ENCODE assay signal across 13 cellular contexts in the genomic region with DNA sequence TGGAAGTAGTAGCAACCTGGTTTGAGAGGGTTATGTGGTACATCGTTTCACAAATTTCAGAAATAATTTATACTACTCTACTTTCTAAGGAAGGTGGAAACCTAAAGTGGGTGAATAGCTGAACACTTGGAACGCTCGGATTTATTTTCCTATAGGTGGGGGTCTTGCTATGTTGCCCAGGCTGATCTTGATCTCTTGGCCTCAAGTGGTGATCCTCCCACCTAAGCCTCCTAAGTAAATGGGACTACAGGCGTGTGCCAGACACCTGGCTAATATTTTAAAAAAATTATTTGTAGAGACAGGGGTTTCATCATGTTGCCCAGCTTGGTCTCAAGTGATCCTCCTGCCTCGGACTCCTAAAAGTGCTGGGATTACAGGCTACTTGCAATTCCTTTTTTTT. TPM values are rescaled to one million over a fixed set of nuclear protein-coding genes. Genes with fewer than 3 reads are reported as not detected.
A peak's percentile ranks its signal among the peaks of the same experiment; 100 is the strongest.
DNase-seq lines count a peak whose midpoint lies in the region; ATAC-seq and TF ChIP-seq lines count a peak whose summit lies in the region.
"Had no signal": no experiment of that assay in that cellular context is flagged by ENCODE, and none has a peak within 500 bp of the region (broad histone marks: within the 10 kb centered on the region; RNA-seq: fewer than 3 reads in every experiment).

No MANE protein-coding gene starts in this region.

- H4K20me1 ChIP-seq in SK-N-SH (ENCODE audit: insufficient read depth): no peaks in the 10 kb centered on the region; the same call in 1 of the 2 replicates
- H4K20me1 ChIP-seq in fibroblast of lung (ENCODE audit: control insufficient read depth, extremely low read depth, insufficient read depth, low read length): peaks cover 6% of the 10 kb centered on the region
- peaks cover 3% of the 10 kb centered on the region for H4K20me1 ChIP-seq in smooth muscle cell (ENCODE audit: low read depth)

- peak overlapping the region; percentile 17; the same call in 1 of the 2 replicates for H3K4me2 ChIP-seq in SK-N-SH
- peak overlapping the region; percentile 23 for H3K4me2 ChIP-seq in fibroblast of lung (ENCODE audit: extremely low read depth, insufficient read depth, low read length)
- H3K4me2 ChIP-seq in smooth muscle cell: peak overlapping the region; percentile 32

- H3F3A ChIP-seq in SK-N-SH (replicated peaks; ENCODE audit: insufficient read depth) (peaks cover 35% of the 10 kb centered on the region), smooth muscle cell (ENCODE audit: low read depth) (peaks cover 37% of the 10 kb centered on the region)

- H3K9me3 ChIP-seq in SK-N-SH: no peaks in the 10 kb centered on the region
- H3K9me3 ChIP-seq in RWPE2 (ENCODE audit: severe bottlenecking): no peaks in the 10 kb centered on the region
- no peaks in the 10 kb centered on the region for H3K9me3 ChIP-seq in fibroblast of lung (ENCODE audit: control insufficient read depth, insufficient read depth, low read depth, low read length)
- H3K9me3 ChIP-seq in smooth muscle cell (replicated peaks; ENCODE audit: low read depth): no peaks in the 10 kb centered on the region
- H3K9me3 ChIP-seq in thyroid gland: no peaks in the 10 kb centered on the region

- TF ChIP-seq POLR2A in thyroid gland (IDR thresholded peaks at IDR 0.05): no peak

- H3K9ac ChIP-seq in SK-N-SH (no peak overlapping the region), fibroblast of lung (ENCODE audit: insufficient read depth, low read length) (no peak overlapping the region), smooth muscle cell (ENCODE audit: low read depth) (no peak overlapping the region)

- no peak overlapping the region for H3K4me3 ChIP-seq in SK-N-SH (ENCODE audit: low read depth in 2 of 2, low read length in 1 of 2)
- H3K4me3 ChIP-seq in RWPE2 (ENCODE audit: severe bottlenecking): no peak overlapping the region
- no peak overlapping the region for H3K4me3 ChIP-seq in fibroblast of lung (replicated peaks in 1 of 4; ENCODE audit: control extremely low read depth in 1 of 4, insufficient read depth in 1 of 4, low read depth in 3 of 4, low read length in 4 of 4)
- no peak overlapping the region for H3K4me3 ChIP-seq in smooth muscle cell
- no peak overlapping the region for H3K4me3 ChIP-seq in thyroid gland (replicated peaks in 1 of 3)

- peaks cover 27 to 31% of the 10 kb centered on the region in 2 experiments for H3K36me3 ChIP-seq in SK-N-SH (replicated peaks in 1 of 2; ENCODE audit: control insufficient read depth in 1 of 2, insufficient read depth in 2 of 2, low read length in 1 of 2)
- peaks cover 67% of the 10 kb centered on the region for H3K36me3 ChIP-seq in RWPE2 (ENCODE audit: low read depth)
- H3K36me3 ChIP-seq in fibroblast of lung (ENCODE audit: control insufficient read depth, insufficient read depth, low read length): peaks cover 4% of the 10 kb centered on the region
- H3K36me3 ChIP-seq in smooth muscle cell (ENCODE audit: low read depth): no peaks in the 10 kb centered on the region
- no peaks in the 10 kb centered on the region for H3K36me3 ChIP-seq in thyroid gland

- no peak for TF ChIP-seq RAD21 in SK-N-SH (IDR thresholded peaks at IDR 0.05; ENCODE audit: low read length)

- H3K27ac ChIP-seq in SK-N-SH (ENCODE audit: low read depth in 2 of 2, low read length in 1 of 2) (no peak overlapping the region; a peak in 1 of 4 replicates), RWPE2 (ENCODE audit: poor library complexity, severe bottlenecking) (peak overlapping the region; percentile 8), fibroblast of lung (ENCODE audit: insufficient read depth, low read length) (peak overlapping the region; percentile 9), smooth muscle cell (ENCODE audit: low read depth) (peak overlapping the region; percentile 33), thyroid gland (peak overlapping the region in 1 of 3 donors; percentile 26)

- no peaks in the 10 kb centered on the region for H3K9me2 ChIP-seq in SK-N-SH

- H3K4me1 ChIP-seq in SK-N-SH (ENCODE audit: control insufficient read depth in 1 of 2, insufficient read depth in 2 of 2, low read depth in 1 of 2, low read length in 1 of 2): peaks cover 34 to 41% of the 10 kb centered on the region in 2 experiments
- peaks cover 39% of the 10 kb centered on the region for H3K4me1 ChIP-seq in RWPE2 (ENCODE audit: insufficient read depth, poor library complexity, severe bottlenecking)
- H3K4me1 ChIP-seq in fibroblast of lung (ENCODE audit: control insufficient read depth, extremely low read depth, insufficient read depth, low read length): peaks cover 3% of the 10 kb centered on the region
- H3K4me1 ChIP-seq in smooth muscle cell (ENCODE audit: low read depth): peaks cover 26% of the 10 kb centered on the region
- peaks cover 57 to 69% of the 10 kb centered on the region in 2 donors for H3K4me1 ChIP-seq in thyroid gland

- no peak for TF ChIP-seq CTCF in SK-N-SH (IDR thresholded peaks at IDR 0.05)
- TF ChIP-seq CTCF in RWPE2 (IDR thresholded peaks at IDR 0.05; ENCODE audit: poor library complexity, severe bottlenecking): no peak
- TF ChIP-seq CTCF in fibroblast of lung (conservative IDR thresholded peaks at IDR 0.05 in 1 of 2, IDR thresholded peaks at IDR 0.05 in 1 of 2; ENCODE audit: low read depth in 1 of 2, low read length in 2 of 2): no peak
- TF ChIP-seq CTCF in smooth muscle cell (IDR thresholded peaks at IDR 0.05; ENCODE audit: borderline replicate concordance, insufficient read depth, poor library complexity, severe bottlenecking): no peak
- no peak for TF ChIP-seq CTCF in thyroid gland (IDR thresholded peaks at IDR 0.05)

- H3K79me2 ChIP-seq in SK-N-SH (ENCODE audit: insufficient read depth) (no peaks in the 10 kb centered on the region; the same call in 1 of the 2 replicates), fibroblast of lung (ENCODE audit: control insufficient read depth, insufficient read depth, low read length) (peaks cover 88% of the 10 kb centered on the region), smooth muscle cell (ENCODE audit: low read depth) (no peaks in the 10 kb centered on the region)

- H3K27me3 ChIP-seq in SK-N-SH (ENCODE audit: insufficient read depth) (no peaks in the 10 kb centered on the region), RWPE2 (ENCODE audit: insufficient read depth, poor library complexity, severe bottlenecking) (no peaks in the 10 kb centered on the region), fibroblast of lung (ENCODE audit: control insufficient read depth, insufficient read depth, low read length) (no peaks in the 10 kb centered on the region), smooth muscle cell (ENCODE audit: low read depth) (no peaks in the 10 kb centered on the region), thyroid gland (no peaks in the 10 kb centered on the region)

- 91% methylated on average over 5 of the region's 5 CpGs for WGBS in SK-N-SH (ENCODE audit: low lambda C conversion rate)
- 98% methylated on average over 5 of the region's 5 CpGs for WGBS in smooth muscle cell (ENCODE audit: low lambda C conversion rate)
- WGBS in thyroid gland, 2 donors: 86 to 92% methylated on average over 5 of the region's 5 CpGs

- TF ChIP-seq EP300 in SK-N-SH (IDR thresholded peaks at IDR 0.05; ENCODE audit: borderline replicate concordance in 1 of 2, low read depth in 1 of 2, low read length in 1 of 2): no peak

- intact Hi-C loops in thyroid gland (cut with DNase I): no loop called here

- ATAC-seq in SK-N-SH treated with all-trans-retinoic acid at 6 μM for 48 hours (no peak), RWPE2 (ENCODE audit: low read depth) (no peak), HG03280 (IDR thresholded peaks at IDR 0.05; ENCODE audit: unreplicated experiment) (no peak)

- CTCF ChIA-PET in SK-N-SH (lab: Yijun Ruan, JAX): interaction anchor here (0.6 to 3.1 kb wide), 5 partner anchors 19 to 682 kb away, joined by 3 to 13 read pairs (median 3); no protein-coding TSS in a partner anchor

- H2AFZ ChIP-seq in SK-N-SH (ENCODE audit: low read depth): no peak overlapping the region
- no peak overlapping the region for H2AFZ ChIP-seq in fibroblast of lung (ENCODE audit: low read length)
- no peak overlapping the region for H2AFZ ChIP-seq in smooth muscle cell (ENCODE audit: low read depth)

- DNase-seq in SK-N-SH (no peak), RWPE2 (ENCODE audit: low spot score) (no peak), fibroblast of lung (ENCODE audit: low read depth in 2 of 2) (no peak), smooth muscle cell (lab: John Stamatoyannopoulos, UW; ENCODE audit: unreplicated experiment) (no peak), thyroid gland (no peak), putamen (ENCODE audit: low spot score) (no peak)
- DNase-seq: 8988T; activated CD4-positive, alpha-beta T cell treated with anti-CD3 and anti-CD28 coated beads, Interleukin-2, amount 50 U/mL, for 4 hours; NCI-H1436; nucleus accumbens; stimulated activated naive CD4-positive, alpha-beta T cell treated with Interleukin-2 at 50 U/mL for 16 hours had no signal

- POLR2A ChIA-PET in SK-N-SH (lab: Yijun Ruan, JAX): interaction anchor here (1.6 to 1.9 kb wide), 2 partner anchors 24 to 26 kb away, joined by 3 to 6 read pairs; no protein-coding TSS in a partner anchor

TF ChIP-seq in SK-N-SH, 30 proteins besides CTCF, POLR2A, EP300 and RAD21 (continues in another document):
- TF ChIP-seq ELF1 (IDR thresholded peaks at IDR 0.05) (no peak), RCOR1 (IDR thresholded peaks at IDR 0.05; ENCODE audit: low read length) (no peak), SIN3A (IDR thresholded peaks at IDR 0.05; ENCODE audit: borderline replicate concordance, low read depth, low read length) (no peak), MAX (IDR thresholded peaks at IDR 0.05; ENCODE audit: low read depth) (no peak)

TF ChIP-seq in SK-N-SH treated with all-trans-retinoic acid at 6 μM for 48 hours, 23 proteins besides CTCF, POLR2A, EP300 and RAD21 (continues in another document):
- no peak for TF ChIP-seq OSR1 (CRISPR knock-in tag; IDR thresholded peaks at IDR 0.05)

RNA-seq across cellular contexts. Expression of gene KMT2E, which starts 6.7 kb away (rescaled TPM):
- polyA plus RNA-seq in SK-N-SH (2012; rRNA removed) (6.4 and 6.9 TPM in 2 replicates), fibroblast of lung (6.7 and 7.5 TPM in 2 replicates), smooth muscle cell (88.1 and 106 TPM in 2 replicates)
- 9.0 and 9.1 TPM in 2 replicates for polyA plus RNA-seq in SK-N-SH (2012; cell fraction: cytosol; rRNA removed)
- polyA plus RNA-seq in SK-N-SH (2012; cell fraction: nucleus; rRNA removed): 18.7 and 26.4 TPM in 2 replicates
- total RNA-seq in fibroblast of lung (80.9 and 95.0 TPM in 2 replicates), smooth muscle cell (64.4 and 77.3 TPM in 2 replicates), thyroid gland (100 to 1,000 TPM; 111 to 181 (median 160) TPM)
- polyA plus RNA-seq in fibroblast of lung (2012): 27.7 and 40.7 TPM in 2 replicates
- polyA minus RNA-seq in fibroblast of lung (ENCODE audit: low replicate concordance): 49.3 and 55.3 TPM in 2 replicates

Comparison
In these comparisons a context has a peak if more than half of its experiments do, and no peak if none do; other contexts are left out.
1. H3K27ac ChIP-seq: peak in RWPE2 (single experiment), fibroblast of lung (single experiment) and smooth muscle cell (single experiment); none in SK-N-SH (0 of 2).
2. Peak in every context shown above with its lines, with median percentiles within 50 percentile points of each other: H3K4me2 ChIP-seq.